In the genomic region with DNA sequence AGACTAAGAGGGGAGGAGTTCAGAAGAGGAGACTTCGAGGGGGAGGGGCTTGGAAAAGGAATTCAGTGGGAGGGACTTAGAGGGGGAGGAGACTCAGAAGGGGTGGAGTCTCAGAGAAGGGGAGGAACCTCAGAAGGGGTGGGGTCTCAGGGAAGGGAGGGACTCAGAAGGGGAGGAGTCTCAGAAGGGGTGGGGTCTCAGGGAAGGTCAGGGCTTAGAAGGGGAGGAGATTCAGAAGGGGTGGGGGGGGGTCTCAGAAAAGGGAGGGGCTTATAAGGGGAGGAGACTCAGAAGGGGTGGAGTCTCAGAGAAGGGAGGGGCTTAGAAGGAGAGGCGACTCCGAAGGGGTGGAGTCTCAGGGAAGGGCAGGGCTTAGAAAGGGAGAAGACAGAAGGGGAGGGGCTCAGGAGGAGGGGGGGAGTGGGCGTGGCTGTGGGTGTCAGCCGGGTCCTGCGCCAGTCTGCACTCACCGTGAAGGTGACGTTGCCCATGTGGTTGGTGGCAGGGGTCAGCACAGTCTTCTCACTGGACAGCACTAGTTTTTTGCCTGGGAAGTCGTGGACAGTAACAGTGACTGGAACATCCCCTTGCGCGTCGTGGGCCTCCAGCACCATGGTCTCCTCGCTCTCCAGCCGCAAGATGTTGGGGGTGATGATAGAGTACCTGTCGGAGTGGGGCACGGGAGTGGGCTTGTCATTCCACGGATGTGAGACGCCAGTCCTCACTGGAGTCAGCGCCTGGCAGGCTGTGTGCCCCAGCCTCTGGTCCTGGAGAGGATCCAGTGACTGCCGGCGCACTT, we compare ENCODE assay signal across 8 cellular contexts. TPM values are rescaled to one million over a fixed set of nuclear protein-coding genes. Genes with fewer than 3 reads are reported as not detected.
A peak's percentile ranks its signal among the peaks of the same experiment; 100 is the strongest.
DNase-seq lines count a peak whose midpoint lies in the region; ATAC-seq, FAIRE-seq and TF ChIP-seq lines count a peak whose summit lies in the region.

No MANE protein-coding gene starts in this region.

- H3K9me3 ChIP-seq in PC-9 (ENCODE audit: insufficient read depth, low read depth) (no peaks in the 10 kb centered on the region), endodermal cell (ENCODE audit: control insufficient read depth, low read length) (peaks cover 5% of the 10 kb centered on the region), pancreas (no peaks in the 10 kb centered on the region)

- no peak overlapping the region for H3K4me3 Mint-ChIP-seq in endodermal cell

- H3K4me1 ChIP-seq in PC-9 (replicated peaks; ENCODE audit: insufficient read depth) (peaks cover 47% of the 10 kb centered on the region), endodermal cell (ENCODE audit: control insufficient read depth, insufficient read depth, low read length) (no peaks in the 10 kb centered on the region), pancreas (peaks cover 7 to 33% (median 19%) of the 10 kb centered on the region in 3 donors)

- no peak overlapping the region for H3K9ac ChIP-seq in endodermal cell (ENCODE audit: extremely low read depth, low read length, poor library complexity, severe bottlenecking)

- peak in 3 of 4 donors; percentile 32 to 46 (median 40) for ATAC-seq in pancreas
- ATAC-seq in GM19351 (IDR thresholded peaks at IDR 0.05; ENCODE audit: unreplicated experiment) = no peak
- no peak for ATAC-seq in HG03354 (IDR thresholded peaks at IDR 0.05; ENCODE audit: poor library complexity, severe bottlenecking, unreplicated experiment)

- 92 to 96% methylated on average over 12 to 21 of the region's 21 CpGs for WGBS in endodermal cell (ENCODE audit: insufficient coverage in 1 of 2, insufficient read length in 1 of 2), 2 experiments
- 62 to 68% methylated on average over 21 of the region's 21 CpGs for WGBS in pancreas, 2 donors

- H3K27ac ChIP-seq in PC-9 (0 out of 2 replicates have a peak overlapping the region, but pooled peaks have one; percentile 77), endodermal cell (ENCODE audit: low read depth, low read length) (no peak overlapping the region), pancreas (peak overlapping the region in 1 of 4 donors; percentile 86)

- DNase-seq in GM10248 (ENCODE audit: extremely low spot score) (peak; percentile 56), PC-9 (peak in 1 of 2 experiments; percentile 49), endodermal cell (peak; percentile 94), pancreas (peak in 1 of 6 donors; percentile 81), HK-2 (ENCODE audit: unreplicated experiment) (no peak), cerebellar nuclear complex (lab: John Stamatoyannopoulos, UW) (no peak)

- H3K27me3 ChIP-seq in PC-9 (ENCODE audit: insufficient read depth, low read depth) = no peaks in the 10 kb centered on the region
- H3K27me3 ChIP-seq in endodermal cell (ENCODE audit: control insufficient read depth, insufficient read depth, low read length, poor library complexity, severe bottlenecking) = no peaks in the 10 kb centered on the region
- H3K27me3 ChIP-seq in pancreas = no peaks in the 10 kb centered on the region

- no peaks in the 10 kb centered on the region for H4K20me1 ChIP-seq in PC-9 (ENCODE audit: insufficient read depth)

- H3K9me3 Mint-ChIP-seq in endodermal cell = peaks cover 10% of the 10 kb centered on the region

- no TSS peak for BruUV-seq in PC-9 (replicated peaks; lab: Mats Ljungman, UMichigan)

- CTCF ChIA-PET in GM10248 (lab: Yijun Ruan, JAX) = no interaction called here
- CTCF ChIA-PET in PC-9 (lab: Charles Lee) = no interaction called here

- H3K27ac Mint-ChIP-seq in endodermal cell = no peak overlapping the region

- H3K79me2 ChIP-seq in PC-9 (ENCODE audit: low read depth) = peaks cover 15% of the 10 kb centered on the region

- H3F3A ChIP-seq in PC-9 (ENCODE audit: insufficient read depth, low read depth) = peaks cover 29% of the 10 kb centered on the region

- no peaks in the 10 kb centered on the region for H3K36me3 Mint-ChIP-seq in endodermal cell (ENCODE audit: low read depth)

- POLR2A ChIA-PET in GM10248 (lab: Yijun Ruan, JAX) = no interaction called here
- POLR2A ChIA-PET in PC-9 (lab: Charles Lee; ENCODE audit: unreplicated experiment) = interaction anchor here (0.6 kb wide), 1 partner anchor 348 kb away, joined by 4 read pairs; no protein-coding TSS in a partner anchor

- H3K4me1 Mint-ChIP-seq in endodermal cell = peaks cover 7% of the 10 kb centered on the region

- no peaks in the 10 kb centered on the region for H3K9me2 ChIP-seq in PC-9 (ENCODE audit: insufficient read depth)

- H3K36me3 ChIP-seq in PC-9 (ENCODE audit: low read depth) = no peaks in the 10 kb centered on the region
- H3K36me3 ChIP-seq in endodermal cell (ENCODE audit: control insufficient read depth, insufficient read depth, low read length) = no peaks in the 10 kb centered on the region
- no peaks in the 10 kb centered on the region for H3K36me3 ChIP-seq in pancreas

- no peak for FAIRE-seq in pancreas (lab: Jason Lieb, UNC)

- H3K27me3 Mint-ChIP-seq in endodermal cell (ENCODE audit: insufficient read depth) = peaks cover 5% of the 10 kb centered on the region

- H2AFZ ChIP-seq in PC-9 = no peak overlapping the region

- H3K4me2 ChIP-seq in PC-9 = peak overlapping the region; percentile 96

- H3K4me3 ChIP-seq in PC-9 (peak overlapping the region; percentile 64), endodermal cell (ENCODE audit: low read length) (no peak overlapping the region), pancreas (peak overlapping the region in 3 of 4 donors; percentile 1 to 52 (median 40))

- intact Hi-C loops in PC-9 (cut with micrococcal nuclease; ENCODE audit: unreplicated experiment) = no loop called here
- intact Hi-C loops in pancreas (cut with DNase I) = no loop called here

- no peak for TF ChIP-seq CTCF in GM10248 (IDR thresholded peaks at IDR 0.05; ENCODE audit: control extremely low read depth, extremely low read depth, low read depth, missing control alignments)
- TF ChIP-seq CTCF in PC-9 (conservative IDR thresholded peaks at IDR 0.05) = no peak
- no peak for TF ChIP-seq CTCF in endodermal cell (conservative IDR thresholded peaks at IDR 0.05)
- no peak for TF ChIP-seq CTCF in pancreas (IDR thresholded peaks at IDR 0.05)

RNA-seq across cellular contexts. Expression of a gene that starts 1.5 kb away (rescaled TPM):
- total RNA-seq in PC-9 (2021) (130 and 132 TPM in 2 replicates), endodermal cell (10 to 100 TPM; 13.7 to 23.5 TPM), pancreas (1,000 to 10,000 TPM in 2 of 6 donors, 100 to 1,000 TPM in 3, 10 to 100 TPM in 1; 67.7 to 3,753 (median 558) TPM)
- 1.6 TPM for polyA plus RNA-seq in endodermal cell (2013, experiment 1 of 2)
- polyA plus RNA-seq in endodermal cell (2013, experiment 2 of 2) = 1.8 TPM
- 1,000 to 10,000 TPM in 1 of 2 donors, 100 to 1,000 TPM in 1; 447 to 1,383 TPM for polyA plus RNA-seq in pancreas

RNA-seq across cellular contexts. Expression of a gene that starts 18.4 kb away (rescaled TPM):
- 58.3 and 66.8 TPM in 2 replicates for total RNA-seq in PC-9 (2021)
- total RNA-seq in endodermal cell = 10 to 100 TPM; 61.4 to 67.2 TPM
- polyA plus RNA-seq in endodermal cell (2013, experiment 1 of 2) = 36.8 TPM
- 36.6 TPM for polyA plus RNA-seq in endodermal cell (2013, experiment 2 of 2)
- total RNA-seq in pancreas = 10 to 100 TPM; 46.1 to 62.6 (median 52.0) TPM
- polyA plus RNA-seq in pancreas = 100 to 1,000 TPM; 108 to 154 TPM

RNA-seq across cellular contexts. Expression of a gene that starts 20.5 kb away (rescaled TPM):
- total RNA-seq in PC-9 (2021) (84.3 and 104 TPM in 2 replicates), endodermal cell (100 to 1,000 TPM; 111 to 116 TPM), pancreas (10 to 100 TPM; 16.4 to 36.8 (median 21.9) TPM)
- polyA plus RNA-seq in endodermal cell (2013, experiment 1 of 2) = 61.0 TPM
- polyA plus RNA-seq in endodermal cell (2013, experiment 2 of 2) = 65.1 TPM
- 100 to 1,000 TPM in 1 of 2 donors, 10 to 100 TPM in 1; 92.1 to 102 TPM for polyA plus RNA-seq in pancreas

RNA-seq across cellular contexts. Expression of a gene that starts 48.3 kb away (rescaled TPM):
- total RNA-seq in PC-9 (2021) (43.3 and 43.4 TPM in 2 replicates), endodermal cell (10 to 100 TPM; 10.7 to 16.4 TPM), pancreas (10 to 100 TPM; 10.1 to 19.6 (median 13.5) TPM)
- 1.0 TPM for polyA plus RNA-seq in endodermal cell (2013, experiment 1 of 2)
- 1.1 TPM for polyA plus RNA-seq in endodermal cell (2013, experiment 2 of 2)
- polyA plus RNA-seq in pancreas = 10 to 100 TPM; 31.9 to 33.0 TPM

RNA-seq across cellular contexts. Expression of a gene that starts 49.0 kb away (rescaled TPM):
- total RNA-seq in PC-9 (2021) = 0.30 and 0.37 TPM in 2 replicates
- under 1 TPM; 0.18 to 0.88 TPM for total RNA-seq in endodermal cell
- polyA plus RNA-seq in endodermal cell (2013, experiment 1 of 2) = 0.11 TPM
- not detected for polyA plus RNA-seq in endodermal cell (2013, experiment 2 of 2)
- 1 to 10 TPM in 2 of 6 donors, under 1 TPM in 3, not detected in 1; 0.67 to 5.9 (median 0.98) TPM for total RNA-seq in pancreas
- 1 to 10 TPM; 1.9 to 5.6 TPM for polyA plus RNA-seq in pancreas

Comparison
In these comparisons a context has a peak if more than half of its experiments do, and no peak if none do; other contexts are left out.
1. DNase-seq: peak in GM10248 (single experiment) and endodermal cell (single experiment); none in HK-2 (single experiment) and cerebellar nuclear complex (0 of 2).
2. ATAC-seq: peak in pancreas (3 of 4); none in GM19351 (single experiment) and HG03354 (single experiment).